Comparison of ENCODE assay signal across 22 cellular contexts in the genomic region with DNA sequence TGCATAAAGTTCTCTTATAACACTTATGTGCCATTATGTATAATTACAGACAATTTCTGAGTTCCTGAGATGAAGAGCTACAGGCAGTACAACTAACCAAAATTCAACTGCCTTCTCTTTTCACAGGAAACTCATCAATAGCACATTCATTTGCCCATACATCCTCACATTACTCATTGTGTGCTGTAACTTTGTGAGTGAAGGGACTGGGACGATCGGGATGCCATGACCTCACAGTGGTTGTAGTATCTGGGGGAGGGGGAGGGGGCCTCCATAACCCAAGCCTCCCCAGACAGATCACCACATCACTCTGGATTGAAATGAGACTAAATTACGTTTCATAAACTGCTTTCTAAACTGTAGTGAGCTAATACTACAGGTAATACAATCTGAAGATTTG.
"Had no signal": no experiment of that assay in that cellular context is flagged by ENCODE, and none has a peak within 500 bp of the region (broad histone marks: within the 10 kb centered on the region; RNA-seq: fewer than 3 reads in every experiment).

No MANE protein-coding gene starts in this region.

- H3K9me3 Mint-ChIP-seq: activated naive CD4-positive, alpha-beta T cell treated with anti-CD3 and anti-CD28 coated beads, Interleukin-2, amount 50 U/mL, for 72 hours; activated T-helper 1 cell treated with anti-CD3 and anti-CD28 coated beads, Interleukin-12 subunit alpha, Interleukin-12 subunit beta, Interleukin-2, Interleukin-4 antibody, amounts not matched to agents 30 ng/mL and 10 ng/mL and 1 ng/mL, durations not matched to agents 14 hours and 24 hours and 36 hours; dendritic cell treated with granulocyte-macrophage colony-stimulating factor and Interleukin-4, amounts not matched to agents 40 ng/mL and 50 ng/mL, for 4 days had no signal

- H3K4me1 ChIP-seq: adrenal gland, foreskin keratinocyte, prostate gland, right atrium auricular region, thyroid gland had no signal

- DNase-seq: activated CD4-positive, alpha-beta T cell treated with anti-CD3 and anti-CD28 coated beads, Interleukin-2, amount 50 U/mL, for 4 hours; activated gamma-delta T cell treated with Interleukin-2 at 50 U/mL for 16 hours; adrenal gland; effector CD8-positive, alpha-beta T cell; foreskin keratinocyte; head of caudate nucleus; occipital lobe; stimulated activated CD4-positive, alpha-beta T cell treated with anti-CD3 and anti-CD28 coated beads, Interleukin-12 subunit alpha, Interleukin-12 subunit beta, amount 100 ng/mL, for 4 hours; stimulated activated CD4-positive, alpha-beta T cell treated with anti-CD3 and anti-CD28 coated beads, Interleukin-1b, Interleukin-23, amount 100 ng/mL, for 48 hours; stimulated activated CD8-positive, alpha-beta memory T cell treated with anti-CD3 and anti-CD28 coated beads, Interleukin-4, amount 100 ng/mL, for 48 hours; stimulated activated naive CD4-positive, alpha-beta T cell treated with Interleukin-2 at 50 U/mL for 16 hours; T-helper 2 cell; thyroid gland had no signal

- H3K27ac Mint-ChIP-seq: activated naive CD4-positive, alpha-beta T cell treated with anti-CD3 and anti-CD28 coated beads, Interleukin-2, amount 50 U/mL, for 72 hours; activated T-helper 1 cell treated with anti-CD3 and anti-CD28 coated beads, Interleukin-12 subunit alpha, Interleukin-12 subunit beta, Interleukin-2, Interleukin-4 antibody, amounts not matched to agents 30 ng/mL and 10 ng/mL and 1 ng/mL, durations not matched to agents 14 hours and 24 hours and 36 hours; dendritic cell treated with granulocyte-macrophage colony-stimulating factor and Interleukin-4, amounts not matched to agents 40 ng/mL and 50 ng/mL, for 4 days had no signal

- H3K4me3 ChIP-seq: adrenal gland, cardiac muscle cell, lung, prostate gland, right atrium auricular region, thyroid gland had no signal

- FAIRE-seq: keratinocyte had no signal

- H3K4me3 Mint-ChIP-seq: activated T-helper 1 cell treated with anti-CD3 and anti-CD28 coated beads, Interleukin-12 subunit alpha, Interleukin-12 subunit beta, Interleukin-2, Interleukin-4 antibody, amounts not matched to agents 30 ng/mL and 10 ng/mL and 1 ng/mL, durations not matched to agents 14 hours and 24 hours and 36 hours; dendritic cell treated with granulocyte-macrophage colony-stimulating factor and Interleukin-4, amounts not matched to agents 40 ng/mL and 50 ng/mL, for 4 days had no signal

- H3K27ac ChIP-seq: adrenal gland, cardiac muscle cell, foreskin keratinocyte, prostate gland, right atrium auricular region, thyroid gland had no signal

- H3K9me3 ChIP-seq: adrenal gland, prostate gland, right atrium auricular region, thyroid gland had no signal

- H3K36me3 Mint-ChIP-seq: activated naive CD4-positive, alpha-beta T cell treated with anti-CD3 and anti-CD28 coated beads, Interleukin-2, amount 50 U/mL, for 72 hours had no signal

- ATAC-seq: activated naive CD4-positive, alpha-beta T cell treated with anti-CD3 and anti-CD28 coated beads, Interleukin-2, amount 50 U/mL, for 72 hours; foreskin keratinocyte; left lobe of liver had no signal

- H3K36me3 ChIP-seq: adrenal gland, cardiac muscle cell, prostate gland, right atrium auricular region, thyroid gland had no signal

- H3K27me3 ChIP-seq: adrenal gland, cardiac muscle cell, foreskin keratinocyte, right atrium auricular region, thyroid gland had no signal
